ENCODE assay signal across 7 cellular contexts in genomic region chrX:39577976-39578962, GRCh38.
DNase-seq lines count a peak whose midpoint lies in the region; ATAC-seq lines count a peak whose summit lies in the region.

No MANE protein-coding gene starts in this region.

- no peak overlapping the region for H3K27ac ChIP-seq in substantia nigra (ENCODE audit: low read depth, low read length, poor library complexity, severe bottlenecking)

- peak; percentile 10 to 27 for DNase-seq in activated CD4-positive, alpha-beta T cell treated with anti-CD3 and anti-CD28 coated beads, Interleukin-2, amount 50 U/mL, for 24 hours (ENCODE audit: low read depth in 1 of 2, low spot score in 1 of 2)
- DNase-seq in myocyte (ENCODE audit: low read depth) (peak; percentile 88), substantia nigra (lab: John Stamatoyannopoulos, UW) (no peak), cerebellar cortex (ENCODE audit: low spot score) (no peak), NOMO-1 (lab: John Stamatoyannopoulos, UW; ENCODE audit: unreplicated experiment in 2 of 2) (no peak)

- ATAC-seq in GM19463 (IDR thresholded peaks at IDR 0.05; ENCODE audit: unreplicated experiment) (peak; percentile 97), HG03196 (IDR thresholded peaks at IDR 0.05; ENCODE audit: unreplicated experiment) (peak; percentile 95)

Comparison
In these comparisons a context has a peak if more than half of its experiments do, and no peak if none do; other contexts are left out.
1. DNase-seq: peak in activated CD4-positive, alpha-beta T cell treated with anti-CD3 and anti-CD28 coated beads, Interleukin-2, amount 50 U/mL, for 24 hours (2 of 2) and myocyte (single experiment); none in substantia nigra (0 of 49), cerebellar cortex (single experiment) and NOMO-1 (0 of 2).